22 cellular contexts compared by ENCODE assay signal in genomic region chr1:18814340-18815202, GRCh38. TPM values are rescaled to one million over a fixed set of nuclear protein-coding genes. Genes with fewer than 3 reads are reported as not detected.
"Had no signal": no experiment of that assay in that cellular context is flagged by ENCODE, and none has a peak within 500 bp of the region (broad histone marks: within the 10 kb centered on the region; RNA-seq: fewer than 3 reads in every experiment).

No MANE protein-coding gene starts in this region.

- H3K27ac ChIP-seq: esophagus muscularis mucosa, left lung, ovary, skin epidermis, tibial artery, uterus, WERI-Rb-1 had no signal

- H3K36me3 Mint-ChIP-seq: activated naive CD4-positive, alpha-beta T cell treated with anti-CD3 and anti-CD28 coated beads, Interleukin-2, amount 50 U/mL, for 24 hours; memory B cell; stimulated activated naive B cell treated with anti-CD40 and anti-IgM and Interleukin-4, amounts not matched to agents 10 μg/mL and 1 μg/mL and 100 μg/mL, for 72 hours had no signal

- H3K4me1 Mint-ChIP-seq: activated naive CD4-positive, alpha-beta T cell treated with anti-CD3 and anti-CD28 coated beads, Interleukin-2, amount 50 U/mL, for 24 hours; memory B cell; stimulated activated naive B cell treated with anti-CD40 and anti-IgM and Interleukin-4, amounts not matched to agents 10 μg/mL and 1 μg/mL and 100 μg/mL, for 72 hours had no signal

- H3K9me3 ChIP-seq: esophagus muscularis mucosa, left lung, ovary, tibial artery, uterus had no signal

- H3K4me1 ChIP-seq: esophagus muscularis mucosa, left lung, tibial artery, uterus had no signal

- H3K36me3 ChIP-seq: esophagus muscularis mucosa, left lung, ovary, tibial artery, uterus, WERI-Rb-1 had no signal

- H3K27ac Mint-ChIP-seq: activated CD8-positive, alpha-beta T cell treated with anti-CD3 and anti-CD28 coated beads, Interleukin-2, amount 10 ng/mL, durations not matched to agents 7 days and 5 days; activated naive CD4-positive, alpha-beta T cell treated with anti-CD3 and anti-CD28 coated beads, Interleukin-2, amount 50 U/mL, for 24 hours; memory B cell; stimulated activated naive B cell treated with anti-CD40 and anti-IgM and Interleukin-4, amounts not matched to agents 10 μg/mL and 1 μg/mL and 100 μg/mL, for 72 hours; T-helper 17 cell had no signal

- ATAC-seq: activated CD8-positive, alpha-beta T cell treated with anti-CD3 and anti-CD28 coated beads, Interleukin-2, amount 10 ng/mL, durations not matched to agents 7 days and 5 days; left lung; stimulated activated naive B cell treated with anti-CD40 and anti-IgM and Interleukin-4, amounts not matched to agents 10 μg/mL and 1 μg/mL and 100 μg/mL, for 72 hours; T-helper 17 cell had no signal

- H3K4me3 Mint-ChIP-seq: activated CD8-positive, alpha-beta T cell treated with anti-CD3 and anti-CD28 coated beads, Interleukin-2, amount 10 ng/mL, durations not matched to agents 7 days and 5 days; activated naive CD4-positive, alpha-beta T cell treated with anti-CD3 and anti-CD28 coated beads, Interleukin-2, amount 50 U/mL, for 24 hours; memory B cell; neural crest cell; stimulated activated naive B cell treated with anti-CD40 and anti-IgM and Interleukin-4, amounts not matched to agents 10 μg/mL and 1 μg/mL and 100 μg/mL, for 72 hours; T-helper 17 cell had no signal

- FAIRE-seq: keratinocyte had no signal

- DNase-seq: activated CD4-positive, alpha-beta T cell treated with anti-CD3 and anti-CD28 coated beads for 48 hours; activated CD8-positive, alpha-beta memory T cell treated with anti-CD3 and anti-CD28 coated beads, Interleukin-2, amount 50 U/mL, for 4 hours; activated CD8-positive, alpha-beta T cell treated with anti-CD3 and anti-CD28 coated beads, Interleukin-2, amount 10 ng/mL, durations not matched to agents 7 days and 5 days; activated effector memory CD4-positive, alpha-beta T cell treated with anti-CD3 and anti-CD28 coated beads, Interleukin-2, amount 50 U/mL, for 16 hours; activated T-cell treated with anti-CD3 and anti-CD28 coated beads, Interleukin-2, amount 50 U/mL, for 48 hours; hippocampal formation; left lung; ovary; stimulated activated CD4-positive, alpha-beta T cell treated with anti-CD3 and anti-CD28 coated beads, Interleukin-15, amount 100 ng/mL, for 24 hours; stimulated activated CD4-positive, alpha-beta T cell treated with anti-CD3 and anti-CD28 coated beads, Interleukin-4, amount 100 ng/mL, for 1 hour; stimulated activated naive B cell treated with anti-CD40 and anti-IgM and Interleukin-4, amounts not matched to agents 10 μg/mL and 1 μg/mL and 100 μg/mL, for 72 hours; T-helper 17 cell; tibial artery; uterus; WERI-Rb-1 had no signal

- H3K4me3 ChIP-seq: esophagus muscularis mucosa, left lung, ovary, skin epidermis, tibial artery, uterus had no signal

- H3K27me3 ChIP-seq: ovary, uterus had no signal

- H3K9me3 Mint-ChIP-seq: activated naive CD4-positive, alpha-beta T cell treated with anti-CD3 and anti-CD28 coated beads, Interleukin-2, amount 50 U/mL, for 24 hours; neural crest cell; stimulated activated naive B cell treated with anti-CD40 and anti-IgM and Interleukin-4, amounts not matched to agents 10 μg/mL and 1 μg/mL and 100 μg/mL, for 72 hours had no signal

RNA-seq across cellular contexts. Expression of gene TAS1R2, which starts 44.9 kb away (rescaled TPM):
- total RNA-seq: activated CD8-positive, alpha-beta T cell treated with anti-CD3 and anti-CD28 coated beads, Interleukin-2, amount 10 ng/mL, durations not matched to agents 7 days and 5 days; cardiac septum; esophagus muscularis mucosa; left lung; neural crest cell; ovary; T-helper 17 cell had no signal
- polyA plus RNA-seq: keratinocyte, ovary had no signal
